ENCODE assay signal across 23 cellular contexts in the genomic region with DNA sequence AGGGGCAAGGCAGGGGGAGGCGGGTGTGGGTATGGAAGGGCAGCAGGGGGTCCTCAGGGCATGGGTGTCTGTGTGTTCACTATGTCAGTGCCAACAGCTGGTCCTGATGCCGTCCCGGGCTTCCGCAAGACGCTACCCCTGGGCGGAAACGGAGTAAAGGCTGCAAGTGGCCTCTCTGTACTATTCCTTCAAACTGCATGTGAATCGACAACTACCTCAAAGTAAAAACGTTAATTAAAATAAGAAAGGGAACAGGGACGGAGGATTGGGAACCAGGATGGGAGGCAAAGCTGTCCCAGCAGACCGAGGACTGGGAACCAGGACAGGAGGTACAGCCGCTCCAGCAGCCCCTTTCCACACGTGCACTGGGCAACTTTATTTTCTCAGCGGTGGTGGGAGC.
"Had no signal": no experiment of that assay in that cellular context is flagged by ENCODE, and none has a peak within 500 bp of the region (broad histone marks: within the 10 kb centered on the region; RNA-seq: fewer than 3 reads in every experiment).

No MANE protein-coding gene starts in this region.

- H3K36me3 ChIP-seq: brain microvascular endothelial cell had no signal

- DNase-seq: activated CD4-positive, alpha-beta memory T cell treated with anti-CD3 and anti-CD28 coated beads, Interleukin-2, amount 10 ng/mL, durations not matched to agents 7 days and 5 days; activated CD4-positive, alpha-beta T cell treated with anti-CD3 and anti-CD28 coated beads for 1 hour; activated CD4-positive, alpha-beta T cell treated with anti-CD3 and anti-CD28 coated beads for 4 hours; activated CD4-positive, alpha-beta T cell treated with anti-CD3 and anti-CD28 coated beads, Interleukin-2, amount 10 ng/mL, durations not matched to agents 7 days and 5 days; activated CD4-positive, alpha-beta T cell treated with anti-CD3 and anti-CD28 coated beads, Interleukin-2, amount 50 U/mL, for 4 hours; activated CD8-positive, alpha-beta memory T cell treated with anti-CD3 and anti-CD28 coated beads, Interleukin-2, amount 50 U/mL, for 48 hours; activated gamma-delta T cell; activated naive CD4-positive, alpha-beta T cell; activated naive CD4-positive, alpha-beta T cell treated with anti-CD3 and anti-CD28 coated beads, Interleukin-2, amount 10 ng/mL, durations not matched to agents 7 days and 5 days; activated naive CD8-positive, alpha-beta T cell treated with anti-CD3 and anti-CD28 coated beads, Interleukin-2, amount 10 ng/mL, durations not matched to agents 7 days and 5 days; activated T-cell treated with anti-CD3 and anti-CD28 coated beads for 4 hours; activated T-cell treated with anti-CD3 and anti-CD28 coated beads, Interleukin-2, amount 50 U/mL, for 24 hours; activated T-cell treated with anti-CD3 and anti-CD28 coated beads, Interleukin-2, amount 50 U/mL, for 72 hours; brain microvascular endothelial cell; effector memory CD4-positive, alpha-beta T cell; endodermal cell; foreskin fibroblast; T-helper 2 cell had no signal

- H3K27me3 ChIP-seq: brain microvascular endothelial cell had no signal

- ATAC-seq: activated naive CD4-positive, alpha-beta T cell treated with anti-CD3 and anti-CD28 coated beads, Interleukin-2, amount 50 U/mL, for 72 hours; activated T-cell treated with anti-CD3 and anti-CD28 coated beads, Interleukin-2, amount 50 U/mL, for 72 hours; esophagus mucosa had no signal

- H3K27ac ChIP-seq: brain microvascular endothelial cell, coronary artery had no signal

- FAIRE-seq: astrocyte, frontal cortex had no signal

- H3K4me3 ChIP-seq: coronary artery had no signal
